29 cellular contexts compared by ENCODE assay signal in genomic region chr12:56097738-56098137, GRCh38. TPM values are rescaled to one million over a fixed set of nuclear protein-coding genes. Genes with fewer than 3 reads are reported as not detected.
DNase-seq lines count a peak whose midpoint lies in the region; ATAC-seq, FAIRE-seq and TF ChIP-seq lines count a peak whose summit lies in the region.
"Had no signal": no experiment of that assay in that cellular context is flagged by ENCODE, and none has a peak within 500 bp of the region (broad histone marks: within the 10 kb centered on the region; RNA-seq: fewer than 3 reads in every experiment).

No MANE protein-coding gene starts in this region.

- intact Hi-C loops in K562 (cut with micrococcal nuclease) = no loop called here
- intact Hi-C loops in posterior vena cava (cut with DNase I) = no loop called here
- intact Hi-C loops in Right ventricle myocardium inferior (cut with DNase I) = no loop called here

- no peaks in the 10 kb centered on the region for H3K9me3 Mint-ChIP-seq in activated naive CD8-positive, alpha-beta T cell treated with anti-CD3 and anti-CD28 coated beads, Interleukin-2, amount 10 ng/mL, durations not matched to agents 7 days and 5 days
- no peaks in the 10 kb centered on the region for H3K9me3 Mint-ChIP-seq in activated naive CD8-positive, alpha-beta T cell treated with anti-CD3 and anti-CD28 coated beads for 36 hours
- no peaks in the 10 kb centered on the region for H3K9me3 Mint-ChIP-seq in memory B cell
- H3K9me3 Mint-ChIP-seq in stimulated activated effector memory CD8-positive, alpha-beta T cell treated with anti-CD3 and anti-CD28 coated beads, Interleukin-12 subunit alpha, Interleukin-12 subunit beta, amount 100 ng/mL, for 72 hours = no peaks in the 10 kb centered on the region
- H3K9me3 Mint-ChIP-seq: CD4-positive, alpha-beta memory T cell; CD8-positive, alpha-beta memory T cell had no signal

- H3K4me1 ChIP-seq in K562 (replicated peaks in 1 of 2; ENCODE audit: control insufficient read depth in 2 of 2, insufficient read depth in 2 of 2, low read length in 2 of 2) (peaks cover under 1 to 3% of the 10 kb centered on the region in 2 experiments; a peak in 3 of 5 replicates), mesendoderm (ENCODE audit: control insufficient read depth, low read depth, low read length) (no peaks in the 10 kb centered on the region)
- H3K4me1 ChIP-seq: BE2C had no signal

- peaks cover 0 to 6% of the 10 kb centered on the region in 2 experiments; a peak in 1 of 5 replicates for H3K27me3 ChIP-seq in K562 (ENCODE audit: control insufficient read depth in 2 of 2, insufficient read depth in 2 of 2, low read length in 2 of 2)
- H3K27me3 ChIP-seq in mesendoderm (ENCODE audit: insufficient read depth, low read length, poor library complexity) = no peaks in the 10 kb centered on the region
- H3K27me3 ChIP-seq: BLaER1 had no signal

- no peak overlapping the region for H4K5ac ChIP-seq in mesendoderm (ENCODE audit: low read length)

- H3K27ac ChIP-seq in K562 (ENCODE audit: extremely low read depth, low read depth, low read length) (no peak overlapping the region), mesendoderm (ENCODE audit: low read depth, low read length) (no peak overlapping the region)
- H3K27ac ChIP-seq: BLaER1 had no signal

- no peak for DNase-seq in activated naive CD8-positive, alpha-beta T cell treated with anti-CD3 and anti-CD28 coated beads, Interleukin-2, amount 10 ng/mL, durations not matched to agents 7 days and 5 days
- no peak for DNase-seq in activated naive CD8-positive, alpha-beta T cell treated with anti-CD3 and anti-CD28 coated beads for 36 hours
- DNase-seq in K562 (ENCODE audit: extremely low read depth in 1 of 4, low spot score in 3 of 4) (peak in 2 of 4 experiments; percentile 18 to 37), memory B cell (ENCODE audit: low spot score in 2 of 2) (no peak), posterior vena cava (ENCODE audit: low spot score) (peak; percentile 51), Right ventricle myocardium inferior (ENCODE audit: missing footprints) (no peak), mesendoderm (no peak)
- DNase-seq in stimulated activated effector memory CD8-positive, alpha-beta T cell treated with anti-CD3 and anti-CD28 coated beads, Interleukin-12 subunit alpha, Interleukin-12 subunit beta, amount 100 ng/mL, for 72 hours (ENCODE audit: low spot score in 2 of 2) = no peak
- DNase-seq: 8988T; ACHN; BE2C; C1 segment of cervical spinal cord; CD4-positive, alpha-beta memory T cell; CD4-positive, CD25-positive, alpha-beta regulatory T cell; CD8-positive, alpha-beta memory T cell; COR-L47; DMS 273 treated with DMSO at 0.1 percent for 48 hours; DMS153; DMS53; DMS79; DND-41; EL; GDM1 had no signal

- peaks cover 16% of the 10 kb centered on the region for H3K4me1 Mint-ChIP-seq in activated naive CD8-positive, alpha-beta T cell treated with anti-CD3 and anti-CD28 coated beads, Interleukin-2, amount 10 ng/mL, durations not matched to agents 7 days and 5 days
- peaks cover 12% of the 10 kb centered on the region for H3K4me1 Mint-ChIP-seq in activated naive CD8-positive, alpha-beta T cell treated with anti-CD3 and anti-CD28 coated beads for 36 hours
- no peaks in the 10 kb centered on the region for H3K4me1 Mint-ChIP-seq in memory B cell
- H3K4me1 Mint-ChIP-seq in stimulated activated effector memory CD8-positive, alpha-beta T cell treated with anti-CD3 and anti-CD28 coated beads, Interleukin-12 subunit alpha, Interleukin-12 subunit beta, amount 100 ng/mL, for 72 hours = peaks cover 15% of the 10 kb centered on the region

- H3K36me3 Mint-ChIP-seq in activated naive CD8-positive, alpha-beta T cell treated with anti-CD3 and anti-CD28 coated beads, Interleukin-2, amount 10 ng/mL, durations not matched to agents 7 days and 5 days = peaks cover 14% of the 10 kb centered on the region
- no peaks in the 10 kb centered on the region for H3K36me3 Mint-ChIP-seq in activated naive CD8-positive, alpha-beta T cell treated with anti-CD3 and anti-CD28 coated beads for 36 hours
- H3K36me3 Mint-ChIP-seq in memory B cell = no peaks in the 10 kb centered on the region
- no peaks in the 10 kb centered on the region for H3K36me3 Mint-ChIP-seq in stimulated activated effector memory CD8-positive, alpha-beta T cell treated with anti-CD3 and anti-CD28 coated beads, Interleukin-12 subunit alpha, Interleukin-12 subunit beta, amount 100 ng/mL, for 72 hours
- H3K36me3 Mint-ChIP-seq: CD14-positive monocyte; CD4-positive, alpha-beta memory T cell; CD4-positive, CD25-positive, alpha-beta regulatory T cell; CD8-positive, alpha-beta memory T cell had no signal

- no peak overlapping the region for H3K4ac ChIP-seq in mesendoderm (ENCODE audit: low read depth, low read length)

- no peak overlapping the region for H4K8ac ChIP-seq in mesendoderm (ENCODE audit: low read depth, low read length)

- TF ChIP-seq CTCF in K562 (IDR thresholded peaks at IDR 0.05 in 2 of 3, conservative IDR thresholded peaks at IDR 0.05 in 1 of 3; ENCODE audit: insufficient read depth in 2 of 3, low read depth in 1 of 3, low read length in 3 of 3) = no peak

- H3K4me3 Mint-ChIP-seq in activated naive CD8-positive, alpha-beta T cell treated with anti-CD3 and anti-CD28 coated beads, Interleukin-2, amount 10 ng/mL, durations not matched to agents 7 days and 5 days = no peak overlapping the region
- no peak overlapping the region for H3K4me3 Mint-ChIP-seq in activated naive CD8-positive, alpha-beta T cell treated with anti-CD3 and anti-CD28 coated beads for 36 hours
- H3K4me3 Mint-ChIP-seq in memory B cell = no peak overlapping the region
- no peak overlapping the region for H3K4me3 Mint-ChIP-seq in stimulated activated effector memory CD8-positive, alpha-beta T cell treated with anti-CD3 and anti-CD28 coated beads, Interleukin-12 subunit alpha, Interleukin-12 subunit beta, amount 100 ng/mL, for 72 hours
- H3K4me3 Mint-ChIP-seq: CD14-positive monocyte; CD4-positive, alpha-beta memory T cell; CD4-positive, CD25-positive, alpha-beta regulatory T cell had no signal

- no peaks in the 10 kb centered on the region for H3K79me2 ChIP-seq in K562 (ENCODE audit: control insufficient read depth, insufficient read depth, low read length)
- H3K79me2 ChIP-seq in mesendoderm (ENCODE audit: control insufficient read depth, insufficient read depth, low read length) = no peaks in the 10 kb centered on the region

- WGBS in K562 (ENCODE audit: insufficient coverage, low coverage, missing lambda C conversion rate) = 66% methylated on average over 6 of the region's 6 CpGs
- WGBS in mesendoderm (ENCODE audit: extremely low coverage, insufficient coverage, low lambda C conversion rate) = no CpG with 5 or more reads among the region's 6 CpGs

- no peak overlapping the region for H2BK5ac ChIP-seq in mesendoderm (ENCODE audit: low read length)

- no peak overlapping the region for H3K4me2 ChIP-seq in K562 (ENCODE audit: insufficient read depth, low read length)
- no peak overlapping the region for H3K4me2 ChIP-seq in mesendoderm (ENCODE audit: low read length)
- H3K4me2 ChIP-seq: BLaER1 had no signal

- no peak overlapping the region for H2BK120ac ChIP-seq in mesendoderm (ENCODE audit: low read depth, low read length)

- TF ChIP-seq EP300 in K562 (IDR thresholded peaks at IDR 0.05; ENCODE audit: low read length) = no peak

- H3K4me3 ChIP-seq in K562 = no peak overlapping the region
- no peak overlapping the region for H3K4me3 ChIP-seq in mesendoderm (ENCODE audit: low read length)
- H3K4me3 ChIP-seq: BLaER1, GM12878 had no signal

- POLR2A ChIA-PET in activated naive CD8-positive, alpha-beta T cell treated with anti-CD3 and anti-CD28 coated beads, Interleukin-2, amount 10 ng/mL, durations not matched to agents 7 days and 5 days (lab: Charles Lee) = no interaction called here
- POLR2A ChIA-PET in K562 (lab: Yijun Ruan, JAX) = no interaction called here

- in situ Hi-C loops in K562 (cut with MboI) = no loop called here

- CTCF ChIA-PET in K562 (lab: Yijun Ruan, JAX; ENCODE audit: low intra/inter-chr PET ratio) = no interaction called here

- H3K36me3 ChIP-seq in K562 (ENCODE audit: control insufficient read depth, insufficient read depth, low read length) (no peaks in the 10 kb centered on the region), mesendoderm (ENCODE audit: control insufficient read depth, insufficient read depth, low read length) (peaks cover 2% of the 10 kb centered on the region)
- H3K36me3 ChIP-seq: BE2C, BLaER1 had no signal

- no TSS peak for BruUV-seq in K562 (replicated peaks; lab: Mats Ljungman, UMichigan)

- H2AK5ac ChIP-seq in mesendoderm (ENCODE audit: low read length) = no peak overlapping the region

- H3K9me3 ChIP-seq in K562 (replicated peaks; ENCODE audit: control insufficient read depth, insufficient read depth, low read depth, low read length) = no peaks in the 10 kb centered on the region
- H3K9me3 ChIP-seq: BE2C, BLaER1 had no signal

- H3K27me3 Mint-ChIP-seq in activated naive CD8-positive, alpha-beta T cell treated with anti-CD3 and anti-CD28 coated beads, Interleukin-2, amount 10 ng/mL, durations not matched to agents 7 days and 5 days = peaks cover 20% of the 10 kb centered on the region
- no peaks in the 10 kb centered on the region for H3K27me3 Mint-ChIP-seq in activated naive CD8-positive, alpha-beta T cell treated with anti-CD3 and anti-CD28 coated beads for 36 hours
- peaks cover 22% of the 10 kb centered on the region for H3K27me3 Mint-ChIP-seq in memory B cell
- H3K27me3 Mint-ChIP-seq: CD8-positive, alpha-beta memory T cell had no signal

- FAIRE-seq in K562 (lab: Jason Lieb, UNC) = no peak
- FAIRE-seq: A204.1, GM12878, GM12892, GM18507 had no signal

- no peak overlapping the region for H3K18ac ChIP-seq in mesendoderm (ENCODE audit: low read length)

- no peak overlapping the region for H3K23ac ChIP-seq in mesendoderm (ENCODE audit: low read length)

- H2BK15ac ChIP-seq in mesendoderm (replicated peaks; ENCODE audit: low read depth) = no peak overlapping the region

- no peak for TF ChIP-seq RAD21 in K562 (CRISPR knock-in tag; conservative IDR thresholded peaks at IDR 0.05 in 1 of 2, IDR thresholded peaks at IDR 0.05 in 1 of 2)

- H3K9me1 ChIP-seq in K562 (ENCODE audit: control insufficient read depth, insufficient read depth, low read length) = no peaks in the 10 kb centered on the region

- H3K79me1 ChIP-seq in mesendoderm (ENCODE audit: low read length) = no peaks in the 10 kb centered on the region

- TF ChIP-seq POLR2A in K562 (conservative IDR thresholded peaks at IDR 0.05) = no peak

- ATAC-seq in activated naive CD8-positive, alpha-beta T cell treated with anti-CD3 and anti-CD28 coated beads, Interleukin-2, amount 10 ng/mL, durations not matched to agents 7 days and 5 days (ENCODE audit: low read depth) = no peak
- peak; percentile 34; the same call in 2 of the 3 replicates for ATAC-seq in K562
- no peak for ATAC-seq in memory B cell (ENCODE audit: low read depth)
- ATAC-seq in stimulated activated effector memory CD8-positive, alpha-beta T cell treated with anti-CD3 and anti-CD28 coated beads, Interleukin-12 subunit alpha, Interleukin-12 subunit beta, amount 100 ng/mL, for 72 hours = no peak
- ATAC-seq in Right ventricle myocardium inferior = no peak
- ATAC-seq: GM12878 had no signal

- no peaks in the 10 kb centered on the region for H4K20me1 ChIP-seq in K562 (replicated peaks; ENCODE audit: control insufficient read depth, insufficient read depth, low read length)
- H4K20me1 ChIP-seq: BLaER1 had no signal

- H3K9ac ChIP-seq in K562 (ENCODE audit: insufficient read depth in 1 of 2, low read depth in 2 of 2, low read length in 2 of 2) = no peak overlapping the region
- no peak overlapping the region for H3K9ac ChIP-seq in mesendoderm (ENCODE audit: low read length)
- H3K9ac ChIP-seq: BLaER1 had no signal

- H3K56ac ChIP-seq in mesendoderm (ENCODE audit: low read length) = no peak overlapping the region

- H3K27ac Mint-ChIP-seq in activated naive CD8-positive, alpha-beta T cell treated with anti-CD3 and anti-CD28 coated beads, Interleukin-2, amount 10 ng/mL, durations not matched to agents 7 days and 5 days = peak overlapping the region; percentile 22
- H3K27ac Mint-ChIP-seq in activated naive CD8-positive, alpha-beta T cell treated with anti-CD3 and anti-CD28 coated beads for 36 hours = no peak overlapping the region
- H3K27ac Mint-ChIP-seq in memory B cell = peak overlapping the region; percentile 36
- no peak overlapping the region for H3K27ac Mint-ChIP-seq in stimulated activated effector memory CD8-positive, alpha-beta T cell treated with anti-CD3 and anti-CD28 coated beads, Interleukin-12 subunit alpha, Interleukin-12 subunit beta, amount 100 ng/mL, for 72 hours
- H3K27ac Mint-ChIP-seq: CD14-positive monocyte had no signal

- no peak overlapping the region for H2AFZ ChIP-seq in K562 (ENCODE audit: low read depth, low read length)

RNA-seq across cellular contexts. Expression of gene PA2G4, which starts 6.6 kb away (rescaled TPM):
- total RNA-seq in activated naive CD8-positive, alpha-beta T cell treated with anti-CD3 and anti-CD28 coated beads, Interleukin-2, amount 10 ng/mL, durations not matched to agents 7 days and 5 days = 100 to 1,000 TPM; 226 to 227 TPM
- total RNA-seq in activated naive CD8-positive, alpha-beta T cell treated with anti-CD3 and anti-CD28 coated beads for 36 hours = 100 to 1,000 TPM; 552 to 588 TPM
- total RNA-seq in K562 (2011; cell fraction: chromatin; rRNA removed; ENCODE audit: low replicate concordance) = 443 and 498 TPM in 2 replicates
- total RNA-seq in K562 (2011; cell fraction: nucleolus; rRNA removed) = 275 and 278 TPM in 2 replicates
- 263 and 304 TPM in 2 replicates for total RNA-seq in K562 (2011; cell fraction: nucleoplasm; rRNA removed)
- total RNA-seq in K562 (2014; rRNA removed) = 740 and 811 TPM in 2 replicates
- total RNA-seq in K562 (2014; rRNA removed; fragmentation: Illumina TruSeq; extraction: Trizol) = 547 and 561 TPM in 2 replicates
- total RNA-seq in K562 (2015; rRNA removed; fragmentation: Illumina TruSeq; extraction: Trizol) = 712 TPM in 2 replicates
- 463 and 470 TPM in 2 replicates for total RNA-seq in K562 (2021)
- 650 and 925 TPM in 2 replicates for polyA plus RNA-seq in K562 (2011; rRNA removed)
- polyA plus RNA-seq in K562 (2011; cell fraction: cytosol; rRNA removed) = 274 and 376 TPM in 2 replicates
- polyA plus RNA-seq in K562 (2011; cell fraction: nucleus; rRNA removed) = 287 and 371 TPM in 2 replicates
- polyA plus RNA-seq in K562 (2012) = 289 and 533 TPM in 2 replicates
- polyA plus RNA-seq in K562 (2014; fragmentation: Illumina TruSeq; extraction: Trizol) = 777 and 884 TPM in 2 replicates
- polyA plus RNA-seq in K562 (2014; fragmentation: Nextera tagmentation; extraction: Ambion mirVana) = 100 to 1,000 TPM; 230 to 303 TPM
- 637 and 638 TPM in 2 replicates for polyA plus RNA-seq in K562 (2014; rRNA removed)
- 622 and 730 TPM in 2 replicates for polyA minus RNA-seq in K562 (2011; rRNA and poly(A)+ RNA removed)
- polyA minus RNA-seq in K562 (2011; cell fraction: cytosol; rRNA and poly(A)+ RNA removed) = 223 and 281 TPM in 2 replicates
- polyA minus RNA-seq in K562 (2011; cell fraction: nucleus; rRNA and poly(A)+ RNA removed) = 90.7 and 174 TPM in 2 replicates
- 10 to 100 TPM; 59.3 to 71.7 TPM for total RNA-seq in posterior vena cava
- 69.7 TPM for total RNA-seq in Right ventricle myocardium inferior
- polyA plus RNA-seq in mesendoderm (2013, experiment 1 of 2) = 327 TPM
- 330 TPM for polyA plus RNA-seq in mesendoderm (2013, experiment 2 of 2)

RNA-seq across cellular contexts. Expression of gene ERBB3, which starts 17.8 kb away (rescaled TPM):
- 1 to 10 TPM; 7.1 to 8.1 TPM for total RNA-seq in activated naive CD8-positive, alpha-beta T cell treated with anti-CD3 and anti-CD28 coated beads, Interleukin-2, amount 10 ng/mL, durations not matched to agents 7 days and 5 days
- total RNA-seq in activated naive CD8-positive, alpha-beta T cell treated with anti-CD3 and anti-CD28 coated beads for 36 hours = under 1 TPM; 0.82 to 0.97 TPM
- 26.3 and 40.1 TPM in 2 replicates for total RNA-seq in K562 (2011; cell fraction: chromatin; rRNA removed; ENCODE audit: low replicate concordance)
- total RNA-seq in K562 (2011; cell fraction: nucleolus; rRNA removed) = 15.7 and 18.8 TPM in 2 replicates
- 18.2 and 30.1 TPM in 2 replicates for total RNA-seq in K562 (2011; cell fraction: nucleoplasm; rRNA removed)
- total RNA-seq in K562 (2014; rRNA removed) = 3.6 and 4.2 TPM in 2 replicates
- total RNA-seq in K562 (2014; rRNA removed; fragmentation: Illumina TruSeq; extraction: Trizol) = 2.6 and 3.1 TPM in 2 replicates
- total RNA-seq in K562 (2015; rRNA removed; fragmentation: Illumina TruSeq; extraction: Trizol) = 2.0 and 2.6 TPM in 2 replicates
- total RNA-seq in K562 (2021) = 5.1 and 5.5 TPM in 2 replicates
- polyA plus RNA-seq in K562 (2011; rRNA removed) = 5.3 and 12.2 TPM in 2 replicates
- 2.8 and 9.7 TPM in 2 replicates for polyA plus RNA-seq in K562 (2011; cell fraction: cytosol; rRNA removed)
- polyA plus RNA-seq in K562 (2011; cell fraction: nucleus; rRNA removed) = 5.9 and 15.1 TPM in 2 replicates
- 2.7 and 9.2 TPM in 2 replicates for polyA plus RNA-seq in K562 (2012)
- polyA plus RNA-seq in K562 (2014; fragmentation: Illumina TruSeq; extraction: Trizol) = 4.0 and 5.4 TPM in 2 replicates
- polyA plus RNA-seq in K562 (2014; fragmentation: Nextera tagmentation; extraction: Ambion mirVana) = 1 to 10 TPM; 1.5 to 1.8 TPM
- polyA plus RNA-seq in K562 (2014; rRNA removed) = 3.8 and 7.4 TPM in 2 replicates
- 9.6 and 21.6 TPM in 2 replicates for polyA minus RNA-seq in K562 (2011; rRNA and poly(A)+ RNA removed)
- polyA minus RNA-seq in K562 (2011; cell fraction: cytosol; rRNA and poly(A)+ RNA removed) = 5.8 and 11.6 TPM in 2 replicates
- polyA minus RNA-seq in K562 (2011; cell fraction: nucleus; rRNA and poly(A)+ RNA removed) = 6.5 and 19.8 TPM in 2 replicates
- 1 to 10 TPM in 1 of 2 donors, under 1 TPM in 1; 0.71 to 1.4 TPM for total RNA-seq in posterior vena cava
- 2.8 TPM for total RNA-seq in Right ventricle myocardium inferior
- 29.3 TPM for polyA plus RNA-seq in mesendoderm (2013, experiment 1 of 2)
- polyA plus RNA-seq in mesendoderm (2013, experiment 2 of 2) = 30.6 TPM
- polyA plus RNA-seq: CD14-positive monocyte had no signal

RNA-seq across cellular contexts. Expression of gene RPL41, which starts 18.7 kb away (rescaled TPM):
- total RNA-seq in activated naive CD8-positive, alpha-beta T cell treated with anti-CD3 and anti-CD28 coated beads, Interleukin-2, amount 10 ng/mL, durations not matched to agents 7 days and 5 days = 1,000 to 10,000 TPM; 4,462 to 4,551 TPM
- 1,000 to 10,000 TPM; 5,444 to 5,630 TPM for total RNA-seq in activated naive CD8-positive, alpha-beta T cell treated with anti-CD3 and anti-CD28 coated beads for 36 hours
- total RNA-seq in K562 (2011; cell fraction: chromatin; rRNA removed; ENCODE audit: low replicate concordance) = 471 and 502 TPM in 2 replicates
- total RNA-seq in K562 (2011; cell fraction: nucleolus; rRNA removed) = 714 and 769 TPM in 2 replicates
- 1,389 and 2,616 TPM in 2 replicates for total RNA-seq in K562 (2011; cell fraction: nucleoplasm; rRNA removed)
- 4,680 and 5,042 TPM in 2 replicates for total RNA-seq in K562 (2014; rRNA removed)
- total RNA-seq in K562 (2014; rRNA removed; fragmentation: Illumina TruSeq; extraction: Trizol) = 4,828 and 4,834 TPM in 2 replicates
- total RNA-seq in K562 (2015; rRNA removed; fragmentation: Illumina TruSeq; extraction: Trizol) = 4,355 and 4,529 TPM in 2 replicates
- 3,403 and 3,805 TPM in 2 replicates for total RNA-seq in K562 (2021)
- polyA plus RNA-seq in K562 (2011; rRNA removed) = 9,327 and 10,494 TPM in 2 replicates
- 7,179 and 13,806 TPM in 2 replicates for polyA plus RNA-seq in K562 (2011; cell fraction: cytosol; rRNA removed)
- 2,948 and 5,202 TPM in 2 replicates for polyA plus RNA-seq in K562 (2011; cell fraction: nucleus; rRNA removed)
- polyA plus RNA-seq in K562 (2012) = 7,782 and 11,481 TPM in 2 replicates
- polyA plus RNA-seq in K562 (2014; fragmentation: Illumina TruSeq; extraction: Trizol) = 5,551 and 5,604 TPM in 2 replicates
- over 10,000 TPM; 10,697 to 11,276 TPM for polyA plus RNA-seq in K562 (2014; fragmentation: Nextera tagmentation; extraction: Ambion mirVana)
- polyA plus RNA-seq in K562 (2014; rRNA removed) = 6,115 and 7,868 TPM in 2 replicates
- 1,996 and 2,558 TPM in 2 replicates for polyA minus RNA-seq in K562 (2011; rRNA and poly(A)+ RNA removed)
- polyA minus RNA-seq in K562 (2011; cell fraction: cytosol; rRNA and poly(A)+ RNA removed) = 912 and 1,093 TPM in 2 replicates
- polyA minus RNA-seq in K562 (2011; cell fraction: nucleus; rRNA and poly(A)+ RNA removed) = 197 and 533 TPM in 2 replicates
- 1,000 to 10,000 TPM; 2,364 to 2,753 TPM for total RNA-seq in posterior vena cava
- 2,099 TPM for total RNA-seq in Right ventricle myocardium inferior
- 13,921 TPM for polyA plus RNA-seq in mesendoderm (2013, experiment 1 of 2)
- 13,663 TPM for polyA plus RNA-seq in mesendoderm (2013, experiment 2 of 2)

RNA-seq across cellular contexts. Expression of gene ZC3H10, which starts 20.3 kb away (rescaled TPM):
- 10 to 100 TPM; 10.6 to 12.0 TPM for total RNA-seq in activated naive CD8-positive, alpha-beta T cell treated with anti-CD3 and anti-CD28 coated beads, Interleukin-2, amount 10 ng/mL, durations not matched to agents 7 days and 5 days
- 1 to 10 TPM; 6.9 to 7.2 TPM for total RNA-seq in activated naive CD8-positive, alpha-beta T cell treated with anti-CD3 and anti-CD28 coated beads for 36 hours
- total RNA-seq in K562 (2011; cell fraction: chromatin; rRNA removed; ENCODE audit: low replicate concordance) = 9.2 and 15.6 TPM in 2 replicates
- 12.5 and 14.0 TPM in 2 replicates for total RNA-seq in K562 (2011; cell fraction: nucleolus; rRNA removed)
- 16.0 and 23.7 TPM in 2 replicates for total RNA-seq in K562 (2011; cell fraction: nucleoplasm; rRNA removed)
- total RNA-seq in K562 (2014; rRNA removed) = 2.2 and 2.3 TPM in 2 replicates
- total RNA-seq in K562 (2014; rRNA removed; fragmentation: Illumina TruSeq; extraction: Trizol) = 2.4 and 2.7 TPM in 2 replicates
- 3.0 and 3.8 TPM in 2 replicates for total RNA-seq in K562 (2015; rRNA removed; fragmentation: Illumina TruSeq; extraction: Trizol)
- total RNA-seq in K562 (2021) = 3.3 and 4.1 TPM in 2 replicates
- polyA plus RNA-seq in K562 (2011; rRNA removed) = 1.0 and 1.1 TPM in 2 replicates
- 1.1 and 1.5 TPM in 2 replicates for polyA plus RNA-seq in K562 (2011; cell fraction: cytosol; rRNA removed)
- 3.3 and 4.3 TPM in 2 replicates for polyA plus RNA-seq in K562 (2011; cell fraction: nucleus; rRNA removed)
- polyA plus RNA-seq in K562 (2012) = 1.9 and 2.8 TPM in 2 replicates
- polyA plus RNA-seq in K562 (2014; fragmentation: Illumina TruSeq; extraction: Trizol) = 1.6 and 1.9 TPM in 2 replicates
- polyA plus RNA-seq in K562 (2014; fragmentation: Nextera tagmentation; extraction: Ambion mirVana) = under 1 TPM; 0.31 to 0.46 TPM
- polyA plus RNA-seq in K562 (2014; rRNA removed) = 1.4 and 1.7 TPM in 2 replicates
- polyA minus RNA-seq in K562 (2011; rRNA and poly(A)+ RNA removed) = 5.3 and 6.2 TPM in 2 replicates
- polyA minus RNA-seq in K562 (2011; cell fraction: cytosol; rRNA and poly(A)+ RNA removed) = 0.95 and 1.5 TPM in 2 replicates
- 9.2 and 17.8 TPM in 2 replicates for polyA minus RNA-seq in K562 (2011; cell fraction: nucleus; rRNA and poly(A)+ RNA removed)
- total RNA-seq in posterior vena cava = 1 to 10 TPM; 7.9 to 8.0 TPM
- 7.3 TPM for total RNA-seq in Right ventricle myocardium inferior
- polyA plus RNA-seq in mesendoderm (2013, experiment 1 of 2) = 2.1 TPM
- 2.1 TPM for polyA plus RNA-seq in mesendoderm (2013, experiment 2 of 2)

RNA-seq across cellular contexts. Expression of gene ESYT1, which starts 30.3 kb away (rescaled TPM):
- total RNA-seq in activated naive CD8-positive, alpha-beta T cell treated with anti-CD3 and anti-CD28 coated beads, Interleukin-2, amount 10 ng/mL, durations not matched to agents 7 days and 5 days = 100 to 1,000 TPM; 251 TPM
- 100 to 1,000 TPM; 153 to 155 TPM for total RNA-seq in activated naive CD8-positive, alpha-beta T cell treated with anti-CD3 and anti-CD28 coated beads for 36 hours
- total RNA-seq in K562 (2011; cell fraction: chromatin; rRNA removed; ENCODE audit: low replicate concordance) = 495 and 946 TPM in 2 replicates
- total RNA-seq in K562 (2011; cell fraction: nucleolus; rRNA removed) = 651 and 665 TPM in 2 replicates
- total RNA-seq in K562 (2011; cell fraction: nucleoplasm; rRNA removed) = 590 and 653 TPM in 2 replicates
- 176 and 237 TPM in 2 replicates for total RNA-seq in K562 (2014; rRNA removed)
- total RNA-seq in K562 (2014; rRNA removed; fragmentation: Illumina TruSeq; extraction: Trizol) = 113 and 132 TPM in 2 replicates
- 132 and 133 TPM in 2 replicates for total RNA-seq in K562 (2015; rRNA removed; fragmentation: Illumina TruSeq; extraction: Trizol)
- total RNA-seq in K562 (2021) = 237 and 251 TPM in 2 replicates
- 164 and 228 TPM in 2 replicates for polyA plus RNA-seq in K562 (2011; rRNA removed)
- polyA plus RNA-seq in K562 (2011; cell fraction: cytosol; rRNA removed) = 207 and 344 TPM in 2 replicates
- 429 and 469 TPM in 2 replicates for polyA plus RNA-seq in K562 (2011; cell fraction: nucleus; rRNA removed)
- polyA plus RNA-seq in K562 (2012) = 168 and 357 TPM in 2 replicates
- 396 and 420 TPM in 2 replicates for polyA plus RNA-seq in K562 (2014; fragmentation: Illumina TruSeq; extraction: Trizol)
- 100 to 1,000 TPM; 156 to 194 TPM for polyA plus RNA-seq in K562 (2014; fragmentation: Nextera tagmentation; extraction: Ambion mirVana)
- 146 and 160 TPM in 2 replicates for polyA plus RNA-seq in K562 (2014; rRNA removed)
- polyA minus RNA-seq in K562 (2011; rRNA and poly(A)+ RNA removed) = 245 and 274 TPM in 2 replicates
- 212 and 259 TPM in 2 replicates for polyA minus RNA-seq in K562 (2011; cell fraction: cytosol; rRNA and poly(A)+ RNA removed)
- 126 and 169 TPM in 2 replicates for polyA minus RNA-seq in K562 (2011; cell fraction: nucleus; rRNA and poly(A)+ RNA removed)
- 100 to 1,000 TPM; 113 to 120 TPM for total RNA-seq in posterior vena cava
- total RNA-seq in Right ventricle myocardium inferior = 33.6 TPM
- polyA plus RNA-seq in mesendoderm (2013, experiment 1 of 2) = 55.9 TPM
- 55.7 TPM for polyA plus RNA-seq in mesendoderm (2013, experiment 2 of 2)

Comparison
In these comparisons a context has a peak if more than half of its experiments do, and no peak if none do; other contexts are left out.
1. H3K27ac Mint-ChIP-seq: peak in activated naive CD8-positive, alpha-beta T cell treated with anti-CD3 and anti-CD28 coated beads, Interleukin-2, amount 10 ng/mL, durations not matched to agents 7 days and 5 days (single experiment) and memory B cell (single experiment); none in activated naive CD8-positive, alpha-beta T cell treated with anti-CD3 and anti-CD28 coated beads for 36 hours (single experiment) and stimulated activated effector memory CD8-positive, alpha-beta T cell treated with anti-CD3 and anti-CD28 coated beads, Interleukin-12 subunit alpha, Interleukin-12 subunit beta, amount 100 ng/mL, for 72 hours (single experiment).